In the genomic region with DNA sequence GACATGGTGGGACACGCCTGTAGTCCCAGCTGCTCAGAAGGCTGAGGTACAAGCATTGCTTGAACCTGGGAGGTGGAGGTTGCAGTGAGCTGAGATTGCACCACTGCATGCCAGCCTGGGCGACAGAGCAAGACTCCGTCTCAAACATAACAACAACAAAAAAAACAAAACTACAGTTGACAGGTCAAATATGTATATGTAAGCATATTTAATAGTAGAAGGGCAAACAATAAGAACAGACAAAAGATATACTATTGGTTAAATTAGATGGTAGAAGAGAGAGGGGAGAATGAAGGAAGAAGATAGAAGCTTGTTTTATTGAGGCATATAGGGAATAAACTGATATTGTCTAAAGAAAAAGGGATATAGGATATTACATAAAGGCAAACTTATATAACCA, we compare ENCODE assay signal across 3 cellular contexts.
TF ChIP-seq lines count a peak whose summit lies in the region.

No MANE protein-coding gene starts in this region.

TF ChIP-seq in A549, 52 proteins besides CTCF, POLR2A, EP300 and RAD21 (continued from another document):
- TF ChIP-seq, protein P1, sequence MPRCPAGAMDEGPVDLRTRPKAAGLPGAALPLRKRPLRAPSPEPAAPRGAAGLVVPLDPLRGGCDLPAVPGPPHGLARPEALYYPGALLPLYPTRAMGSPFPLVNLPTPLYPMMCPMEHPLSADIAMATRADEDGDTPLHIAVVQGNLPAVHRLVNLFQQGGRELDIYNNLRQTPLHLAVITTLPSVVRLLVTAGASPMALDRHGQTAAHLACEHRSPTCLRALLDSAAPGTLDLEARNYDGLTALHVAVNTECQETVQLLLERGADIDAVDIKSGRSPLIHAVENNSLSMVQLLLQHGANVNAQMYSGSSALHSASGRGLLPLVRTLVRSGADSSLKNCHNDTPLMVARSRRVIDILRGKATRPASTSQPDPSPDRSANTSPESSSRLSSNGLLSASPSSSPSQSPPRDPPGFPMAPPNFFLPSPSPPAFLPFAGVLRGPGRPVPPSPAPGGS (IDR thresholded peaks at IDR 0.05): no peak

TF ChIP-seq in K562, 482 proteins besides CTCF, POLR2A, EP300 and RAD21 (continued from another document):
- TF ChIP-seq, protein P2, sequence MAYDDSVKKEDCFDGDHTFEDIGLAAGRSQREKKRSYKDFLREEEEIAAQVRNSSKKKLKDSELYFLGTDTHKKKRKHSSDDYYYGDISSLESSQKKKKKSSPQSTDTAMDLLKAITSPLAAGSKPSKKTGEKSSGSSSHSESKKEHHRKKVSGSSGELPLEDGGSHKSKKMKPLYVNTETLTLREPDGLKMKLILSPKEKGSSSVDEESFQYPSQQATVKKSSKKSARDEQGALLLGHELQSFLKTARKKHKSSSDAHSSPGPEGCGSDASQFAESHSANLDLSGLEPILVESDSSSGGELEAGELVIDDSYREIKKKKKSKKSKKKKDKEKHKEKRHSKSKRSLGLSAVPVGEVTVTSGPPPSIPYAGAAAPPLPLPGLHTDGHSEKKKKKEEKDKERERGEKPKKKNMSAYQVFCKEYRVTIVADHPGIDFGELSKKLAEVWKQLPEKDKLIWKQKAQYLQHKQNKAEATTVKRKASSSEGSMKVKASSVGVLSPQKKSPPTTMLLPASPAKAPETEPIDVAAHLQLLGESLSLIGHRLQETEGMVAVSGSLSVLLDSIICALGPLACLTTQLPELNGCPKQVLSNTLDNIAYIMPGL (CRISPR knock-in tag; IDR thresholded peaks at IDR 0.05): no peak
- TF ChIP-seq ESRRA (IDR thresholded peaks at IDR 0.05; ENCODE audit: borderline replicate concordance, low read depth) (no peak), C11orf30 (IDR thresholded peaks at IDR 0.05; ENCODE audit: low read depth) (peak; percentile 25; the same call in 1 of the 2 replicates), MCM7 (IDR thresholded peaks at IDR 0.05) (no peak)
- TF ChIP-seq, protein P3, sequence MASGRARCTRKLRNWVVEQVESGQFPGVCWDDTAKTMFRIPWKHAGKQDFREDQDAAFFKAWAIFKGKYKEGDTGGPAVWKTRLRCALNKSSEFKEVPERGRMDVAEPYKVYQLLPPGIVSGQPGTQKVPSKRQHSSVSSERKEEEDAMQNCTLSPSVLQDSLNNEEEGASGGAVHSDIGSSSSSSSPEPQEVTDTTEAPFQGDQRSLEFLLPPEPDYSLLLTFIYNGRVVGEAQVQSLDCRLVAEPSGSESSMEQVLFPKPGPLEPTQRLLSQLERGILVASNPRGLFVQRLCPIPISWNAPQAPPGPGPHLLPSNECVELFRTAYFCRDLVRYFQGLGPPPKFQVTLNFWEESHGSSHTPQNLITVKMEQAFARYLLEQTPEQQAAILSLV (tag; IDR thresholded peaks at IDR 0.05): no peak
- TF ChIP-seq, protein P4, sequence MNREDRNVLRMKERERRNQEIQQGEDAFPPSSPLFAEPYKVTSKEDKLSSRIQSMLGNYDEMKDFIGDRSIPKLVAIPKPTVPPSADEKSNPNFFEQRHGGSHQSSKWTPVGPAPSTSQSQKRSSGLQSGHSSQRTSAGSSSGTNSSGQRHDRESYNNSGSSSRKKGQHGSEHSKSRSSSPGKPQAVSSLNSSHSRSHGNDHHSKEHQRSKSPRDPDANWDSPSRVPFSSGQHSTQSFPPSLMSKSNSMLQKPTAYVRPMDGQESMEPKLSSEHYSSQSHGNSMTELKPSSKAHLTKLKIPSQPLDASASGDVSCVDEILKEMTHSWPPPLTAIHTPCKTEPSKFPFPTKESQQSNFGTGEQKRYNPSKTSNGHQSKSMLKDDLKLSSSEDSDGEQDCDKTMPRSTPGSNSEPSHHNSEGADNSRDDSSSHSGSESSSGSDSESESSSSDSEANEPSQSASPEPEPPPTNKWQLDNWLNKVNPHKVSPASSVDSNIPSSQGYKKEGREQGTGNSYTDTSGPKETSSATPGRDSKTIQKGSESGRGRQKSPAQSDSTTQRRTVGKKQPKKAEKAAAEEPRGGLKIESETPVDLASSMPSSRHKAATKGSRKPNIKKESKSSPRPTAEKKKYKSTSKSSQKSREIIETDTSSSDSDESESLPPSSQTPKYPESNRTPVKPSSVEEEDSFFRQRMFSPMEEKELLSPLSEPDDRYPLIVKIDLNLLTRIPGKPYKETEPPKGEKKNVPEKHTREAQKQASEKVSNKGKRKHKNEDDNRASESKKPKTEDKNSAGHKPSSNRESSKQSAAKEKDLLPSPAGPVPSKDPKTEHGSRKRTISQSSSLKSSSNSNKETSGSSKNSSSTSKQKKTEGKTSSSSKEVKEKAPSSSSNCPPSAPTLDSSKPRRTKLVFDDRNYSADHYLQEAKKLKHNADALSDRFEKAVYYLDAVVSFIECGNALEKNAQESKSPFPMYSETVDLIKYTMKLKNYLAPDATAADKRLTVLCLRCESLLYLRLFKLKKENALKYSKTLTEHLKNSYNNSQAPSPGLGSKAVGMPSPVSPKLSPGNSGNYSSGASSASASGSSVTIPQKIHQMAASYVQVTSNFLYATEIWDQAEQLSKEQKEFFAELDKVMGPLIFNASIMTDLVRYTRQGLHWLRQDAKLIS (CRISPR knock-in tag; IDR thresholded peaks at IDR 0.05): no peak
TF ChIP-seq in K562: peak in this region for 2.

TF ChIP-seq in GM23338, 12 proteins besides CTCF, POLR2A, EP300 and RAD21 (continued from another document):
- TF ChIP-seq, protein P5, sequence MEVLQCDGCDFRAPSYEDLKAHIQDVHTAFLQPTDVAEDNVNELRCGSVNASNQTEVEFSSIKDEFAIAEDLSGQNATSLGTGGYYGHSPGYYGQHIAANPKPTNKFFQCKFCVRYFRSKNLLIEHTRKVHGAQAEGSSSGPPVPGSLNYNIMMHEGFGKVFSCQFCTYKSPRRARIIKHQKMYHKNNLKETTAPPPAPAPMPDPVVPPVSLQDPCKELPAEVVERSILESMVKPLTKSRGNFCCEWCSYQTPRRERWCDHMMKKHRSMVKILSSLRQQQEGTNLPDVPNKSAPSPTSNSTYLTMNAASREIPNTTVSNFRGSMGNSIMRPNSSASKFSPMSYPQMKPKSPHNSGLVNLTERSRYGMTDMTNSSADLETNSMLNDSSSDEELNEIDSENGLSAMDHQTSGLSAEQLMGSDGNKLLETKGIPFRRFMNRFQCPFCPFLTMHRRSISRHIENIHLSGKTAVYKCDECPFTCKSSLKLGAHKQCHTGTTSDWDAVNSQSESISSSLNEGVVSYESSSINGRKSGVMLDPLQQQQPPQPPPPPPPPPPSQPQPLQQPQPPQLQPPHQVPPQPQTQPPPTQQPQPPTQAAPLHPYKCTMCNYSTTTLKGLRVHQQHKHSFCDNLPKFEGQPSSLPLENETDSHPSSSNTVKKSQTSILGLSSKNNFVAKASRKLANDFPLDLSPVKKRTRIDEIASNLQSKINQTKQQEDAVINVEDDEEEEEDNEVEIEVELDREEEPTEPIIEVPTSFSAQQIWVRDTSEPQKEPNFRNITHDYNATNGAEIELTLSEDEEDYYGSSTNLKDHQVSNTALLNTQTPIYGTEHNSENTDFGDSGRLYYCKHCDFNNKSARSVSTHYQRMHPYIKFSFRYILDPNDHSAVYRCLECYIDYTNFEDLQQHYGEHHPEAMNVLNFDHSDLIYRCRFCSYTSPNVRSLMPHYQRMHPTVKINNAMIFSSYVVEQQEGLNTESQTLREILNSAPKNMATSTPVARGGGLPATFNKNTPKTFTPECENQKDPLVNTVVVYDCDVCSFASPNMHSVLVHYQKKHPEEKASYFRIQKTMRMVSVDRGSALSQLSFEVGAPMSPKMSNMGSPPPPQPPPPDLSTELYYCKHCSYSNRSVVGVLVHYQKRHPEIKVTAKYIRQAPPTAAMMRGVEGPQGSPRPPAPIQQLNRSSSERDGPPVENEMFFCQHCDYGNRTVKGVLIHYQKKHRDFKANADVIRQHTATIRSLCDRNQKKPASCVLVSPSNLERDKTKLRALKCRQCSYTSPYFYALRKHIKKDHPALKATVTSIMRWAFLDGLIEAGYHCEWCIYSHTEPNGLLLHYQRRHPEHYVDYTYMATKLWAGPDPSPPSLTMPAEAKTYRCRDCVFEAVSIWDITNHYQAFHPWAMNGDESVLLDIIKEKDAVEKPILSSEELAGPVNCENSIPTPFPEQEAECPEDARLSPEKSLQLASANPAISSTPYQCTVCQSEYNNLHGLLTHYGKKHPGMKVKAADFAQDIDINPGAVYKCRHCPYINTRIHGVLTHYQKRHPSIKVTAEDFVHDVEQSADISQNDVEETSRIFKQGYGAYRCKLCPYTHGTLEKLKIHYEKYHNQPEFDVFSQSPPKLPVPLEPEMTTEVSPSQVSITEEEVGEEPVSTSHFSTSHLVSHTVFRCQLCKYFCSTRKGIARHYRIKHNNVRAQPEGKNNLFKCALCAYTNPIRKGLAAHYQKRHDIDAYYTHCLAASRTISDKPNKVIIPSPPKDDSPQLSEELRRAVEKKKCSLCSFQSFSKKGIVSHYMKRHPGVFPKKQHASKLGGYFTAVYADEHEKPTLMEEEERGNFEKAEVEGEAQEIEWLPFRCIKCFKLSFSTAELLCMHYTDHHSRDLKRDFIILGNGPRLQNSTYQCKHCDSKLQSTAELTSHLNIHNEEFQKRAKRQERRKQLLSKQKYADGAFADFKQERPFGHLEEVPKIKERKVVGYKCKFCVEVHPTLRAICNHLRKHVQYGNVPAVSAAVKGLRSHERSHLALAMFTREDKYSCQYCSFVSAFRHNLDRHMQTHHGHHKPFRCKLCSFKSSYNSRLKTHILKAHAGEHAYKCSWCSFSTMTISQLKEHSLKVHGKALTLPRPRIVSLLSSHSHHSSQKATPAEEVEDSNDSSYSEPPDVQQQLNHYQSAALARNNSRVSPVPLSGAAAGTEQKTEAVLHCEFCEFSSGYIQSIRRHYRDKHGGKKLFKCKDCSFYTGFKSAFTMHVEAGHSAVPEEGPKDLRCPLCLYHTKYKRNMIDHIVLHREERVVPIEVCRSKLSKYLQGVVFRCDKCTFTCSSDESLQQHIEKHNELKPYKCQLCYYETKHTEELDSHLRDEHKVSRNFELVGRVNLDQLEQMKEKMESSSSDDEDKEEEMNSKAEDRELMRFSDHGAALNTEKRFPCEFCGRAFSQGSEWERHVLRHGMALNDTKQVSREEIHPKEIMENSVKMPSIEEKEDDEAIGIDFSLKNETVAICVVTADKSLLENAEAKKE (CRISPR knock-in tag; IDR thresholded peaks at IDR 0.05): no peak
- TF ChIP-seq NANOG (IDR thresholded peaks at IDR 0.05; ENCODE audit: borderline replicate concordance) (no peak), ZNF331 (CRISPR knock-in tag; IDR thresholded peaks at IDR 0.05; ENCODE audit: low read depth) (no peak), STAT1 (IDR thresholded peaks at IDR 0.05; ENCODE audit: unreplicated experiment) (no peak), POLR2AphosphoS5 (IDR thresholded peaks at IDR 0.05; ENCODE audit: low read depth) (no peak), CREB1 (CRISPR knock-in tag; IDR thresholded peaks at IDR 0.05; ENCODE audit: low read depth) (no peak), ZNF114 (CRISPR knock-in tag; IDR thresholded peaks at IDR 0.05) (no peak)
